10 cellular contexts compared by ENCODE assay signal in the genomic region with DNA sequence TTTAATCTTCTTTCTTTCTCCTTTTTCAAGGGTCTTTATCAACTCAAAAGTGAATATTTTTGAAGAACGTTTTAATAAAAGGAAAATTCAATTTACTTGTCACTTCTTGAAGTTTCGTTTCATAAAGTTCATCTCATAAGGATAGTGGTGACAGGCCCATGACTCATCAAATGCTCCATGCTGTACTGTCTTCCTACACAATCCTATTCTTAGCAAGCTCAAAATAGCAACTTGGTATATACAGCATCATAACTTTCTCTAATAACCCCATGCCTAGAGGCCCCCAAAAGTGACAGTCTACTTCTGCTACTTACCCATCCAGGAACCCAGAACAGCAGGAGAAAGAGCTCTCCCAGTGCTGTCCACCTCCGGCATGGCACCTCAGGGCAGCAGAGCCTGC. TPM values are rescaled to one million over a fixed set of nuclear protein-coding genes. Genes with fewer than 3 reads are reported as not detected.
DNase-seq lines count a peak whose midpoint lies in the region; ATAC-seq, FAIRE-seq and TF ChIP-seq lines count a peak whose summit lies in the region.
"Had no signal": no experiment of that assay in that cellular context is flagged by ENCODE, and none has a peak within 500 bp of the region (broad histone marks: within the 10 kb centered on the region; RNA-seq: fewer than 3 reads in every experiment).

No MANE protein-coding gene starts in this region.

- H3K9me3 Mint-ChIP-seq in activated T-helper 17 cell treated with anti-CD3 and anti-CD28 coated beads, Interleukin-2, amount 50 U/mL, for 72 hours: no peaks in the 10 kb centered on the region
- no peaks in the 10 kb centered on the region for H3K9me3 Mint-ChIP-seq in naive thymus-derived CD4-positive, alpha-beta T cell
- H3K9me3 Mint-ChIP-seq: nephron had no signal

- peak; percentile 79 for DNase-seq in putamen (ENCODE audit: low spot score)
- no peak for DNase-seq in D721Med (ENCODE audit: insufficient read length, low spot score)
- no peak for DNase-seq in naive thymus-derived CD4-positive, alpha-beta T cell

- no peaks in the 10 kb centered on the region for H3K36me3 Mint-ChIP-seq in activated T-helper 17 cell treated with anti-CD3 and anti-CD28 coated beads, Interleukin-2, amount 50 U/mL, for 72 hours (ENCODE audit: low read depth)
- peaks cover 0 to 4% (median 0%) of the 10 kb centered on the region in 5 donors for H3K36me3 Mint-ChIP-seq in naive thymus-derived CD4-positive, alpha-beta T cell

- ATAC-seq in GM18502 (IDR thresholded peaks at IDR 0.05; ENCODE audit: poor library complexity, unreplicated experiment) (peak; percentile 68), HG03045 (IDR thresholded peaks at IDR 0.05; ENCODE audit: unreplicated experiment) (peak; percentile 70), HG02840 (IDR thresholded peaks at IDR 0.05; ENCODE audit: low FRiP score, unreplicated experiment) (no peak), HG02981 (IDR thresholded peaks at IDR 0.05; ENCODE audit: unreplicated experiment) (no peak)
- peak; percentile 99 for ATAC-seq in activated T-helper 17 cell treated with anti-CD3 and anti-CD28 coated beads, Interleukin-2, amount 50 U/mL, for 72 hours (replicated peaks)
- ATAC-seq in naive thymus-derived CD4-positive, alpha-beta T cell: no peak

- intact Hi-C loops in naive thymus-derived CD4-positive, alpha-beta T cell (cut with micrococcal nuclease): no loop called here

- no peaks in the 10 kb centered on the region for H3K9me3 ChIP-seq in naive thymus-derived CD4-positive, alpha-beta T cell (ENCODE audit: control insufficient read depth in 2 of 3, low read length in 3 of 3)

- H3K27me3 ChIP-seq in naive thymus-derived CD4-positive, alpha-beta T cell (ENCODE audit: control insufficient read depth in 2 of 2, insufficient read depth in 2 of 2, low read length in 2 of 2): no peaks in the 10 kb centered on the region

- H3K36me3 ChIP-seq in naive thymus-derived CD4-positive, alpha-beta T cell (ENCODE audit: control insufficient read depth in 2 of 3, insufficient read depth in 3 of 3, low read length in 3 of 3): no peaks in the 10 kb centered on the region

- no peak for TF ChIP-seq CTCF in D721Med (IDR thresholded peaks at IDR 0.05; ENCODE audit: insufficient read depth, missing control alignments)

- peaks cover 22% of the 10 kb centered on the region for H3K27me3 Mint-ChIP-seq in activated T-helper 17 cell treated with anti-CD3 and anti-CD28 coated beads, Interleukin-2, amount 50 U/mL, for 72 hours
- H3K27me3 Mint-ChIP-seq in naive thymus-derived CD4-positive, alpha-beta T cell: peaks cover 2 to 15% (median 6%) of the 10 kb centered on the region in 5 donors

- peak overlapping the region; percentile 92 for H3K27ac Mint-ChIP-seq in activated T-helper 17 cell treated with anti-CD3 and anti-CD28 coated beads, Interleukin-2, amount 50 U/mL, for 72 hours
- peak overlapping the region in 1 of 9 donors; percentile 64 for H3K27ac Mint-ChIP-seq in naive thymus-derived CD4-positive, alpha-beta T cell

- CTCF ChIA-PET in naive thymus-derived CD4-positive, alpha-beta T cell (lab: Charles Lee): interaction anchor here (0.5 to 1.2 kb wide), 2 partner anchors 202 to 354 kb away, joined by 3 to 6 read pairs; no protein-coding TSS in a partner anchor

- no peak for FAIRE-seq in D721Med (lab: Jason Lieb, UNC)
- FAIRE-seq: endometrium had no signal

- no peaks in the 10 kb centered on the region for H3K4me1 ChIP-seq in naive thymus-derived CD4-positive, alpha-beta T cell (ENCODE audit: control insufficient read depth in 2 of 2, insufficient read depth in 2 of 2, low read length in 2 of 2)

- H3K4me3 ChIP-seq in naive thymus-derived CD4-positive, alpha-beta T cell (ENCODE audit: low read length): no peak overlapping the region

- no peak overlapping the region for H3K27ac ChIP-seq in naive thymus-derived CD4-positive, alpha-beta T cell (ENCODE audit: low read depth, low read length)

- POLR2A ChIA-PET in naive thymus-derived CD4-positive, alpha-beta T cell (lab: Charles Lee): interaction anchor here (0.7 kb wide), 1 partner anchor 239 kb away, joined by 3 read pairs; no protein-coding TSS in a partner anchor

- H3K4me1 Mint-ChIP-seq in activated T-helper 17 cell treated with anti-CD3 and anti-CD28 coated beads, Interleukin-2, amount 50 U/mL, for 72 hours: peaks cover 20% of the 10 kb centered on the region
- peaks cover 0 to 20% (median 0%) of the 10 kb centered on the region in 7 donors for H3K4me1 Mint-ChIP-seq in naive thymus-derived CD4-positive, alpha-beta T cell

- H3K4me3 Mint-ChIP-seq in activated T-helper 17 cell treated with anti-CD3 and anti-CD28 coated beads, Interleukin-2, amount 50 U/mL, for 72 hours: peak overlapping the region; percentile 76
- peak overlapping the region in 1 of 10 donors; percentile 27 for H3K4me3 Mint-ChIP-seq in naive thymus-derived CD4-positive, alpha-beta T cell

RNA-seq across cellular contexts. Expression of gene FBXO15, which starts 7.7 kb away (rescaled TPM):
- total RNA-seq in activated T-helper 17 cell treated with anti-CD3 and anti-CD28 coated beads, Interleukin-2, amount 50 U/mL, for 72 hours: 1 to 10 TPM in 1 of 2 donors, under 1 TPM in 1; 0.35 to 2.6 TPM
- total RNA-seq in naive thymus-derived CD4-positive, alpha-beta T cell: 1 to 10 TPM; 1.1 to 4.9 (median 1.3) TPM
- polyA plus RNA-seq in naive thymus-derived CD4-positive, alpha-beta T cell: 1 to 10 TPM; 4.9 to 5.1 TPM

RNA-seq across cellular contexts. Expression of gene TIMM21, which starts 8.4 kb away (rescaled TPM):
- 10 to 100 TPM; 60.7 to 70.9 TPM for total RNA-seq in activated T-helper 17 cell treated with anti-CD3 and anti-CD28 coated beads, Interleukin-2, amount 50 U/mL, for 72 hours
- total RNA-seq in naive thymus-derived CD4-positive, alpha-beta T cell: 10 to 100 TPM in 4 of 5 experiments, 1 to 10 TPM in 1; 9.7 to 30.2 (median 27.9) TPM
- polyA plus RNA-seq in naive thymus-derived CD4-positive, alpha-beta T cell: 10 to 100 TPM; 15.2 to 25.8 TPM

Comparison
In these comparisons a context has a peak if more than half of its experiments do, and no peak if none do; other contexts are left out.
1. ATAC-seq: peak in GM18502 (single experiment), HG03045 (single experiment) and activated T-helper 17 cell treated with anti-CD3 and anti-CD28 coated beads, Interleukin-2, amount 50 U/mL, for 72 hours (single experiment); none in naive thymus-derived CD4-positive, alpha-beta T cell (single experiment), HG02840 (single experiment) and HG02981 (single experiment).